Comparison of ENCODE assay signal across 8 cellular contexts in genomic region chrX:136779346-136779781, GRCh38. TPM values are rescaled to one million over a fixed set of nuclear protein-coding genes. Genes with fewer than 3 reads are reported as not detected.
DNase-seq lines count a peak whose midpoint lies in the region; ATAC-seq lines count a peak whose summit lies in the region.

No MANE protein-coding gene starts in this region.

- no peaks in the 10 kb centered on the region for H3K79me2 ChIP-seq in GM23248 (ENCODE audit: insufficient read depth)

- H2AFZ ChIP-seq in GM23248: peak overlapping the region; percentile 94

- in situ Hi-C loops in GM23248 (cut with MboI): no loop called here

- H3K9me3 ChIP-seq in GM23248 (ENCODE audit: low read depth) (no peaks in the 10 kb centered on the region), muscle layer of duodenum (ENCODE audit: control insufficient read depth in 1 of 2, low read length in 2 of 2) (no peaks in the 10 kb centered on the region)

- 29 to 35% methylated on average over 4 of the region's 4 CpGs for WGBS in GM23248 (ENCODE audit: low coverage in 1 of 2, low lambda C conversion rate in 2 of 2, missing lambda C conversion rate in 2 of 2), 2 experiments

- H3K4me3 ChIP-seq in GM23248 (peak overlapping the region; percentile 70), muscle layer of duodenum (ENCODE audit: low read depth in 1 of 2, low read length in 2 of 2) (peak overlapping the region; percentile 51 to 58)

- peak overlapping the region; percentile 74 for H3K9ac ChIP-seq in GM23248

- H3K27ac ChIP-seq in GM23248: peak overlapping the region; percentile 40
- peak overlapping the region; percentile 67 for H3K27ac ChIP-seq in muscle layer of duodenum (ENCODE audit: low read length)

- H3K4me2 ChIP-seq in GM23248 (ENCODE audit: unreplicated experiment): peak overlapping the region; percentile 95

- H4K20me1 ChIP-seq in GM23248 (ENCODE audit: insufficient read depth): no peaks in the 10 kb centered on the region

- H3K36me3 ChIP-seq in GM23248 (ENCODE audit: low read depth) (no peaks in the 10 kb centered on the region), muscle layer of duodenum (ENCODE audit: control insufficient read depth in 1 of 2, insufficient read depth in 2 of 2, low read length in 2 of 2) (no peaks in the 10 kb centered on the region)

- no peaks in the 10 kb centered on the region for H3K27me3 ChIP-seq in GM23248 (replicated peaks; ENCODE audit: insufficient read depth)
- no peaks in the 10 kb centered on the region for H3K27me3 ChIP-seq in muscle layer of duodenum (ENCODE audit: low read depth, low read length)

- no peaks in the 10 kb centered on the region for H3K9me2 ChIP-seq in GM23248 (ENCODE audit: insufficient read depth)

- no peak for ATAC-seq in HG03280 (IDR thresholded peaks at IDR 0.05; ENCODE audit: unreplicated experiment)

- peaks cover 6% of the 10 kb centered on the region; the same call in 1 of the 2 replicates for H3F3A ChIP-seq in GM23248 (ENCODE audit: insufficient read depth)

- H3K4me1 ChIP-seq in GM23248 (ENCODE audit: insufficient read depth): 0 out of 2 replicates have a peak, but pooled peaks cover 2% of the 10 kb centered on the region
- peaks cover 0 to 5% of the 10 kb centered on the region in 2 donors for H3K4me1 ChIP-seq in muscle layer of duodenum (ENCODE audit: control insufficient read depth in 1 of 2, insufficient read depth in 2 of 2, low read length in 2 of 2)

- peak; percentile 95 for DNase-seq in GF-D8 (lab: John Stamatoyannopoulos, UW)
- DNase-seq in GM23248: peak; percentile 9
- DNase-seq in SKM-1 treated with dmso at 0.1 percent for 144 hours (lab: John Stamatoyannopoulos, UW; ENCODE audit: unreplicated experiment): peak; percentile 52
- DNase-seq in EL: no peak
- no peak for DNase-seq in dedifferentiated amniotic fluid mesenchymal stem cell (ENCODE audit: extremely low spot score)
- no peak for DNase-seq in DMS53 (lab: John Stamatoyannopoulos, UW)

RNA-seq across cellular contexts. Expression of gene ARHGEF6, which starts 1.4 kb away (rescaled TPM):
- 5.9 and 7.7 TPM in 2 replicates for total RNA-seq in GM23248 (2014; rRNA removed; shearing (Covaris generic))
- 3.6 and 4.3 TPM in 2 replicates for polyA plus RNA-seq in GM23248 (2016; fragmentation: Nextera tagmentation; extraction: Ambion mirVana)

Comparison
In these comparisons a context has a peak if more than half of its experiments do, and no peak if none do; other contexts are left out.
1. DNase-seq: peak in GF-D8 (single experiment), GM23248 (single experiment) and SKM-1 treated with dmso at 0.1 percent for 144 hours (single experiment); none in EL (single experiment), dedifferentiated amniotic fluid mesenchymal stem cell (single experiment) and DMS53 (single experiment).